Comparison of ENCODE assay signal across 8 cellular contexts in genomic region chr19:2289714-2290435, GRCh38. TPM values are rescaled to one million over a fixed set of nuclear protein-coding genes. Genes with fewer than 3 reads are reported as not detected.
DNase-seq lines count a peak whose midpoint lies in the region; ATAC-seq and TF ChIP-seq lines count a peak whose summit lies in the region.

No MANE protein-coding gene starts in this region.

- H3K27ac ChIP-seq in DND-41 (ENCODE audit: low read length): no peak overlapping the region
- peak overlapping the region in 17 of 21 experiments; percentile 19 to 86 (median 69) for H3K27ac ChIP-seq in skin epidermis
- no peak overlapping the region for H3K27ac ChIP-seq in foreskin keratinocyte

- H3K4me3 ChIP-seq in DND-41 (ENCODE audit: low read depth in 1 of 2, low read length in 2 of 2) (peak overlapping the region in 1 of 2 experiments; percentile 32; a peak in 1 of 4 replicates), skin epidermis (peak overlapping the region; percentile 29 to 43 (median 37))
- H3K4me3 ChIP-seq in Jurkat, Clone E6-1 (ENCODE audit: low read length): peak overlapping the region; percentile 37

- POLR2A ChIA-PET in activated CD4-positive, alpha-beta memory T cell treated with anti-CD3 and anti-CD28 coated beads, Interleukin-2, amount 10 ng/mL, durations not matched to agents 7 days and 5 days (lab: Charles Lee): interaction anchor here (0.6 to 3.0 kb wide), 14 partner anchors 11 to 332 kb away, joined by 3 to 17 read pairs (median 4); partner anchors contain the start of genes LSM7, PLEKHJ1, SPPL2B and TIMM13
- POLR2A ChIA-PET in HEK293T (lab: Yijun Ruan, JAX): no interaction called here

- H3K4me3 Mint-ChIP-seq in activated CD4-positive, alpha-beta memory T cell treated with anti-CD3 and anti-CD28 coated beads, Interleukin-2, amount 10 ng/mL, durations not matched to agents 7 days and 5 days: peak overlapping the region; percentile 83

- H3K79me2 ChIP-seq in DND-41 (ENCODE audit: insufficient read depth, low read length): no peaks in the 10 kb centered on the region

- no peaks in the 10 kb centered on the region for H3K9me3 Mint-ChIP-seq in activated CD4-positive, alpha-beta memory T cell treated with anti-CD3 and anti-CD28 coated beads, Interleukin-2, amount 10 ng/mL, durations not matched to agents 7 days and 5 days

- DNase-seq in DND-41 (peak; percentile 18), cardiac septum (ENCODE audit: low spot score) (peak; percentile 88), foreskin keratinocyte (no peak), HEK293T (ENCODE audit: extremely low spot score) (no peak), putamen (ENCODE audit: low spot score) (no peak)
- DNase-seq in Jurkat, Clone E6-1 (ENCODE audit: low read depth, low spot score): no peak
- peak; percentile 81 for DNase-seq in activated CD4-positive, alpha-beta memory T cell treated with anti-CD3 and anti-CD28 coated beads, Interleukin-2, amount 10 ng/mL, durations not matched to agents 7 days and 5 days

- H3K27me3 ChIP-seq in DND-41 (ENCODE audit: insufficient read depth, low read length, poor library complexity) (no peaks in the 10 kb centered on the region), foreskin keratinocyte (peaks cover 84% of the 10 kb centered on the region)

- H3K9me3 ChIP-seq in DND-41 (ENCODE audit: insufficient read depth, low read length, severe bottlenecking): no peaks in the 10 kb centered on the region

- peaks cover 4% of the 10 kb centered on the region for H3K27me3 Mint-ChIP-seq in activated CD4-positive, alpha-beta memory T cell treated with anti-CD3 and anti-CD28 coated beads, Interleukin-2, amount 10 ng/mL, durations not matched to agents 7 days and 5 days

- H3K4me2 ChIP-seq in DND-41 (ENCODE audit: insufficient read depth, low read length): peak overlapping the region; percentile 51

- ATAC-seq in DND-41 (ENCODE audit: insufficient read depth, low read depth): peak; percentile 23; the same call in 2 of the 3 replicates
- no peak for ATAC-seq in foreskin keratinocyte

- no peak for TF ChIP-seq CTCF in DND-41 (IDR thresholded peaks at IDR 0.05; ENCODE audit: borderline replicate concordance, extremely low read depth, low read length, poor library complexity, severe bottlenecking)
- no peak for TF ChIP-seq CTCF in foreskin keratinocyte (conservative IDR thresholded peaks at IDR 0.05)

- H3K4me1 ChIP-seq in DND-41 (ENCODE audit: insufficient read depth, low read length) (peaks cover 11% of the 10 kb centered on the region), foreskin keratinocyte (no peaks in the 10 kb centered on the region)

- H3K36me3 ChIP-seq in DND-41 (ENCODE audit: insufficient read depth, low read length): no peaks in the 10 kb centered on the region

- intact Hi-C loops in cardiac septum (cut with DNase I): no loop called here

- CTCF ChIA-PET in activated CD4-positive, alpha-beta memory T cell treated with anti-CD3 and anti-CD28 coated beads, Interleukin-2, amount 10 ng/mL, durations not matched to agents 7 days and 5 days (lab: Charles Lee): interaction anchor here (0.7 to 1.4 kb wide), 5 partner anchors 13 to 101 kb away, joined by 3 to 8 read pairs (median 5); no protein-coding TSS in a partner anchor
- CTCF ChIA-PET in HEK293T (lab: Yijun Ruan, JAX): no interaction called here

- H2AFZ ChIP-seq in DND-41 (ENCODE audit: low read depth, low read length): peak overlapping the region; percentile 45; the same call in 1 of the 2 replicates

- H3K4me1 Mint-ChIP-seq in activated CD4-positive, alpha-beta memory T cell treated with anti-CD3 and anti-CD28 coated beads, Interleukin-2, amount 10 ng/mL, durations not matched to agents 7 days and 5 days: peaks cover 31% of the 10 kb centered on the region

- peaks cover 9% of the 10 kb centered on the region; the same call in 1 of the 2 replicates for H4K20me1 ChIP-seq in DND-41 (ENCODE audit: insufficient read depth, low read length)

- peak overlapping the region; percentile 94 for H3K27ac Mint-ChIP-seq in activated CD4-positive, alpha-beta memory T cell treated with anti-CD3 and anti-CD28 coated beads, Interleukin-2, amount 10 ng/mL, durations not matched to agents 7 days and 5 days

- peak overlapping the region; percentile 42; the same call in 1 of the 2 replicates for H3K9ac ChIP-seq in DND-41 (ENCODE audit: low read depth, low read length)

- H3K36me3 Mint-ChIP-seq in activated CD4-positive, alpha-beta memory T cell treated with anti-CD3 and anti-CD28 coated beads, Interleukin-2, amount 10 ng/mL, durations not matched to agents 7 days and 5 days (ENCODE audit: low read depth): peaks cover 14% of the 10 kb centered on the region

TF ChIP-seq in HEK293T, 16 proteins besides CTCF, POLR2A, EP300 and RAD21:
- TF ChIP-seq LEF1 (IDR thresholded peaks at IDR 0.05; ENCODE audit: borderline replicate concordance) (no peak), CTBP1 (IDR thresholded peaks at IDR 0.05; ENCODE audit: borderline replicate concordance) (no peak), TARDBP (IDR thresholded peaks at IDR 0.05) (no peak), HDGF (IDR thresholded peaks at IDR 0.05; ENCODE audit: borderline replicate concordance) (no peak), FOXA1 (IDR thresholded peaks at IDR 0.05) (no peak), FOXM1 (IDR thresholded peaks at IDR 0.05; ENCODE audit: borderline replicate concordance) (no peak), SP1 (IDR thresholded peaks at IDR 0.05) (no peak), SUZ12 (IDR thresholded peaks at IDR 0.05) (no peak), ARNT (IDR thresholded peaks at IDR 0.05) (no peak), BHLHE40 (IDR thresholded peaks at IDR 0.05; ENCODE audit: borderline replicate concordance) (no peak)

RNA-seq across cellular contexts. Expression of gene PEAK3, which starts 7.9 kb away (rescaled TPM):
- polyA plus RNA-seq in Jurkat, Clone E6-1 (2012; ENCODE audit: insufficient read depth, insufficient read length): not detected
- under 1 TPM; 0.70 to 0.88 TPM for total RNA-seq in activated CD4-positive, alpha-beta memory T cell treated with anti-CD3 and anti-CD28 coated beads, Interleukin-2, amount 10 ng/mL, durations not matched to agents 7 days and 5 days
- total RNA-seq in cardiac septum (0.19 TPM), foreskin keratinocyte (not detected in 2 replicates)
- polyA plus RNA-seq in foreskin keratinocyte: not detected in 2 replicates

RNA-seq across cellular contexts. Expression of gene LINGO3, which starts 18.1 kb away (rescaled TPM):
- not detected for polyA plus RNA-seq in Jurkat, Clone E6-1 (2012; ENCODE audit: insufficient read depth, insufficient read length)
- under 1 TPM; 0.40 to 0.63 TPM for total RNA-seq in activated CD4-positive, alpha-beta memory T cell treated with anti-CD3 and anti-CD28 coated beads, Interleukin-2, amount 10 ng/mL, durations not matched to agents 7 days and 5 days
- total RNA-seq in cardiac septum (not detected), foreskin keratinocyte (not detected in 2 replicates)
- polyA plus RNA-seq in foreskin keratinocyte: not detected in 2 replicates

RNA-seq across cellular contexts. Expression of gene JSRP1, which starts 33.7 kb away (rescaled TPM):
- polyA plus RNA-seq in Jurkat, Clone E6-1 (2012; ENCODE audit: insufficient read depth, insufficient read length): not detected
- 1 to 10 TPM in 1 of 2 experiments, under 1 TPM in 1; 0.73 to 1.3 TPM for total RNA-seq in activated CD4-positive, alpha-beta memory T cell treated with anti-CD3 and anti-CD28 coated beads, Interleukin-2, amount 10 ng/mL, durations not matched to agents 7 days and 5 days
- 0.46 TPM for total RNA-seq in cardiac septum
- 0.17 TPM in 1 of 2 replicates, not detected in the other for total RNA-seq in foreskin keratinocyte
- polyA plus RNA-seq in foreskin keratinocyte: 0.17 and 0.22 TPM in 2 replicates

RNA-seq across cellular contexts. Expression of gene LSM7, which starts 38.5 kb away (rescaled TPM):
- polyA plus RNA-seq in Jurkat, Clone E6-1 (2012; ENCODE audit: insufficient read depth, insufficient read length): 369 TPM
- total RNA-seq in activated CD4-positive, alpha-beta memory T cell treated with anti-CD3 and anti-CD28 coated beads, Interleukin-2, amount 10 ng/mL, durations not matched to agents 7 days and 5 days: 100 to 1,000 TPM; 110 to 115 TPM
- total RNA-seq in cardiac septum (42.7 TPM), foreskin keratinocyte (176 and 197 TPM in 2 replicates)
- 335 and 343 TPM in 2 replicates for polyA plus RNA-seq in foreskin keratinocyte

RNA-seq across cellular contexts. Expression of gene SPPL2B, which starts 38.6 kb away (rescaled TPM):
- 108 TPM for polyA plus RNA-seq in Jurkat, Clone E6-1 (2012; ENCODE audit: insufficient read depth, insufficient read length)
- 10 to 100 TPM; 58.9 to 68.2 TPM for total RNA-seq in activated CD4-positive, alpha-beta memory T cell treated with anti-CD3 and anti-CD28 coated beads, Interleukin-2, amount 10 ng/mL, durations not matched to agents 7 days and 5 days
- total RNA-seq in cardiac septum (27.4 TPM), foreskin keratinocyte (15.8 and 18.8 TPM in 2 replicates)
- 11.6 and 14.1 TPM in 2 replicates for polyA plus RNA-seq in foreskin keratinocyte

Comparison
In these comparisons a context has a peak if more than half of its experiments do, and no peak if none do; other contexts are left out.
1. DNase-seq: peak in DND-41 (single experiment), activated CD4-positive, alpha-beta memory T cell treated with anti-CD3 and anti-CD28 coated beads, Interleukin-2, amount 10 ng/mL, durations not matched to agents 7 days and 5 days (single experiment) and cardiac septum (single experiment); none in Jurkat, Clone E6-1 (single experiment), foreskin keratinocyte (0 of 2), HEK293T (single experiment) and putamen (single experiment).
2. H3K27ac ChIP-seq: peak in skin epidermis (17 of 21); none in DND-41 (single experiment) and foreskin keratinocyte (single experiment).